Comparison of ENCODE assay signal across 18 cellular contexts in genomic region chr19:35693422-35693821, GRCh38. TPM values are rescaled to one million over a fixed set of nuclear protein-coding genes. Genes with fewer than 3 reads are reported as not detected.
DNase-seq lines count a peak whose midpoint lies in the region; ATAC-seq, FAIRE-seq and TF ChIP-seq lines count a peak whose summit lies in the region.
"Had no signal": no experiment of that assay in that cellular context is flagged by ENCODE, and none has a peak within 500 bp of the region (broad histone marks: within the 10 kb centered on the region; RNA-seq: fewer than 3 reads in every experiment).

No MANE protein-coding gene starts in this region.

- SMC1A ChIA-PET in GM12878 (lab: Charles Lee; ENCODE audit: uncharacterized antibody, unreplicated experiment), result interaction anchor here (1.2 to 12.3 kb wide), 4 partner anchors 20 to 189 kb away, joined by 4 to 375 read pairs (median 6); partner anchors contain the start of gene LIN37

- H3K9me3 Mint-ChIP-seq in activated CD8-positive, alpha-beta memory T cell treated with anti-CD3 and anti-CD28 coated beads, Interleukin-2, amount 10 ng/mL, durations not matched to agents 7 days and 5 days (ENCODE audit: low read depth), result no peaks in the 10 kb centered on the region
- H3K9me3 Mint-ChIP-seq: neural crest cell had no signal

- intact Hi-C loops in GM12878 (cut with micrococcal nuclease; ENCODE audit: unreplicated experiment), result loop anchor here (1.0 to 5.0 kb wide), 3 partner anchors 47 to 238 kb away; no protein-coding TSS in a partner anchor
- intact Hi-C loops in psoas muscle (cut with DNase I), result loop anchor here (1.0 to 5.0 kb wide), 2 partner anchors 24 to 239 kb away; no protein-coding TSS in a partner anchor
- intact Hi-C loops in OCI-LY7 (cut with micrococcal nuclease; ENCODE audit: unreplicated experiment), result loop anchor here (1.0 to 5.0 kb wide), 3 partner anchors 24 to 146 kb away; partner anchors contain the start of gene TMEM147

- TF ChIP-seq CTCF in HEK293 (tag by site-specific recombination; IDR thresholded peaks at IDR 0.05) (no peak), GM12878 (IDR thresholded peaks at IDR 0.05 in 2 of 3, conservative IDR thresholded peaks at IDR 0.05 in 1 of 3; ENCODE audit: control insufficient read depth in 2 of 3, extremely low read depth in 1 of 3, insufficient read depth in 1 of 3, low read depth in 3 of 3, low read length in 3 of 3) (no peak), psoas muscle (IDR thresholded peaks at IDR 0.05) (no peak), OCI-LY7 (conservative IDR thresholded peaks at IDR 0.05; ENCODE audit: low read length) (no peak)

- H4K20me1 ChIP-seq in GM12878 (ENCODE audit: control insufficient read depth, insufficient read depth) (no peaks in the 10 kb centered on the region), OCI-LY7 (ENCODE audit: insufficient read depth, low read length) (no peaks in the 10 kb centered on the region)

- CTCF ChIA-PET in activated CD8-positive, alpha-beta memory T cell treated with anti-CD3 and anti-CD28 coated beads, Interleukin-2, amount 10 ng/mL, durations not matched to agents 7 days and 5 days (lab: Charles Lee), result interaction anchor here (0.7 to 12.3 kb wide), 12 partner anchors 9 to 238 kb away, joined by 3 to 254 read pairs (median 6); partner anchors contain the start of genes LIN37, PSENEN and U2AF1L4
- CTCF ChIA-PET in HEK293 (lab: Yijun Ruan, JAX) (interaction anchor here (0.7 to 10.4 kb wide), 37 partner anchors 9 to 980 kb away, joined by 3 to 119 read pairs (median 5); partner anchors contain the start of genes LIN37, PSENEN, U2AF1L4 and ZBTB32), GM12878 (lab: Yijun Ruan, JAX) (interaction anchor here (0.9 to 7.8 kb wide), 14 partner anchors 8 to 218 kb away, joined by 3 to 271 read pairs (median 6); partner anchors contain the start of genes IGFLR1, PRODH2, PSENEN and U2AF1L4), OCI-LY7 (lab: Charles Lee; ENCODE audit: unreplicated experiment) (no interaction called here)

- peaks cover 4% of the 10 kb centered on the region for H3K27me3 Mint-ChIP-seq in activated CD8-positive, alpha-beta memory T cell treated with anti-CD3 and anti-CD28 coated beads, Interleukin-2, amount 10 ng/mL, durations not matched to agents 7 days and 5 days

- H3K36me3 ChIP-seq in HEK293 (ENCODE audit: control insufficient read depth in 2 of 2, insufficient read depth in 1 of 2, low read length in 2 of 2), result no peaks in the 10 kb centered on the region; a peak in 1 of 3 replicates
- H3K36me3 ChIP-seq in GM12878 (ENCODE audit: control insufficient read depth in 2 of 2, insufficient read depth in 2 of 2, low read length in 1 of 2), result no peaks in the 10 kb centered on the region
- H3K36me3 ChIP-seq in psoas muscle (ENCODE audit: insufficient read depth in 1 of 2, low read depth in 1 of 2), result no peaks in the 10 kb centered on the region
- no peaks in the 10 kb centered on the region for H3K36me3 ChIP-seq in MG63
- H3K36me3 ChIP-seq in OCI-LY7 (ENCODE audit: insufficient read depth, low read length), result no peaks in the 10 kb centered on the region
- H3K36me3 ChIP-seq: esophagus muscularis mucosa, stomach, upper lobe of right lung had no signal

- H3K27me3 ChIP-seq in GM12878 (replicated peaks in 1 of 2; ENCODE audit: control insufficient read depth in 2 of 2, insufficient read depth in 2 of 2, low read length in 1 of 2), result no peaks in the 10 kb centered on the region
- peaks cover 0 to 4% (median 0%) of the 10 kb centered on the region in 3 donors for H3K27me3 ChIP-seq in psoas muscle (ENCODE audit: insufficient read depth in 3 of 3, low read length in 2 of 3)
- no peaks in the 10 kb centered on the region; the same call in 1 of the 2 replicates for H3K27me3 ChIP-seq in MG63
- H3K27me3 ChIP-seq: upper lobe of right lung had no signal

- H3K27ac Mint-ChIP-seq in activated CD8-positive, alpha-beta memory T cell treated with anti-CD3 and anti-CD28 coated beads, Interleukin-2, amount 10 ng/mL, durations not matched to agents 7 days and 5 days, result no peak overlapping the region

- TF ChIP-seq EP300 in GM12878 (IDR thresholded peaks at IDR 0.05; ENCODE audit: borderline replicate concordance in 1 of 2, control insufficient read depth in 1 of 2, low read depth in 2 of 2, low read length in 2 of 2), result no peak

- H3K4me2 ChIP-seq in GM12878 (ENCODE audit: control insufficient read depth, insufficient read depth) (no peak overlapping the region), OCI-LY7 (ENCODE audit: low read length) (no peak overlapping the region)

- BruUV-seq in GM12878 (replicated peaks; lab: Mats Ljungman, UMichigan) (no TSS peak), OCI-LY7 (replicated peaks; lab: Mats Ljungman, UMichigan) (no TSS peak)

- no peak overlapping the region for H3K9ac ChIP-seq in GM12878 (ENCODE audit: control insufficient read depth, insufficient read depth, low read length)

- POLR2A ChIA-PET in HEK293 (lab: Yijun Ruan, JAX) (interaction anchor here (1.2 to 2.0 kb wide), 3 partner anchors 9 to 49 kb away, joined by 5 to 6 read pairs (median 5); partner anchors contain the start of gene COX6B1), GM12878 (lab: Charles Lee) (interaction anchor here (0.6 to 11.9 kb wide), 4 partner anchors 9 to 82 kb away, joined by 3 to 516 read pairs (median 4); no protein-coding TSS in a partner anchor), OCI-LY7 (lab: Charles Lee) (no interaction called here)

- peak; percentile 8 for ATAC-seq in activated CD8-positive, alpha-beta memory T cell treated with anti-CD3 and anti-CD28 coated beads, Interleukin-2, amount 10 ng/mL, durations not matched to agents 7 days and 5 days
- ATAC-seq in GM12878 (no peak), psoas muscle (peak in 3 of 4 donors; percentile 3 to 39 (median 38))

- H2AFZ ChIP-seq in GM12878 (ENCODE audit: control insufficient read depth, low read depth, low read length) (no peak overlapping the region), OCI-LY7 (ENCODE audit: low read length) (no peak overlapping the region)

- no peaks in the 10 kb centered on the region for H3K4me1 ChIP-seq in HEK293 (ENCODE audit: control insufficient read depth, insufficient read depth, low read length)
- H3K4me1 ChIP-seq in GM12878 (ENCODE audit: control insufficient read depth, insufficient read depth, low read length), result peaks cover 18% of the 10 kb centered on the region
- H3K4me1 ChIP-seq in psoas muscle, result no peaks in the 10 kb centered on the region
- no peaks in the 10 kb centered on the region for H3K4me1 ChIP-seq in OCI-LY7 (ENCODE audit: insufficient read depth, low read length, poor library complexity, severe bottlenecking)
- H3K4me1 ChIP-seq: esophagus muscularis mucosa, stomach, upper lobe of right lung had no signal

- TF ChIP-seq RAD21 in GM12878 (IDR thresholded peaks at IDR 0.05; ENCODE audit: insufficient read depth, low read depth, low read length), result no peak

- TF ChIP-seq POLR2A in GM12878 (IDR thresholded peaks at IDR 0.05; ENCODE audit: low read depth, low read length), result no peak

- H3K4me3 ChIP-seq in HEK293 (ENCODE audit: low read depth, low read length) (no peak overlapping the region), GM12878 (no peak overlapping the region), psoas muscle (no peak overlapping the region), MG63 (no peak overlapping the region), OCI-LY7 (ENCODE audit: low read depth, low read length, poor library complexity, severe bottlenecking) (no peak overlapping the region)
- H3K4me3 ChIP-seq: esophagus muscularis mucosa, stomach, upper lobe of right lung had no signal

- no peak for FAIRE-seq in GM12878 (lab: Jason Lieb, UNC)
- FAIRE-seq: bronchial epithelial cell had no signal

- no peaks in the 10 kb centered on the region for H3K36me3 Mint-ChIP-seq in activated CD8-positive, alpha-beta memory T cell treated with anti-CD3 and anti-CD28 coated beads, Interleukin-2, amount 10 ng/mL, durations not matched to agents 7 days and 5 days
- H3K36me3 Mint-ChIP-seq: CD14-positive monocyte had no signal

- in situ Hi-C loops in GM12878 (cut with MboI), result no loop called here

- H3K4me3 Mint-ChIP-seq in activated CD8-positive, alpha-beta memory T cell treated with anti-CD3 and anti-CD28 coated beads, Interleukin-2, amount 10 ng/mL, durations not matched to agents 7 days and 5 days, result no peak overlapping the region
- H3K4me3 Mint-ChIP-seq: CD14-positive monocyte, neural crest cell had no signal

- DNase-seq in activated CD8-positive, alpha-beta memory T cell treated with anti-CD3 and anti-CD28 coated beads, Interleukin-2, amount 10 ng/mL, durations not matched to agents 7 days and 5 days, result no peak
- DNase-seq in activated CD8-positive, alpha-beta memory T cell treated with anti-CD3 and anti-CD28 coated beads for 24 hours, result no peak
- DNase-seq in GM12878 (ENCODE audit: low read depth, low spot score) (no peak), psoas muscle (no peak), MG63 (no peak), GOT3 (lab: John Stamatoyannopoulos, UW) (no peak), OCI-LY7 (ENCODE audit: low spot score) (no peak)

- H3K79me2 ChIP-seq in GM12878 (ENCODE audit: control insufficient read depth, insufficient read depth, low read length), result no peaks in the 10 kb centered on the region
- H3K79me2 ChIP-seq in OCI-LY7 (ENCODE audit: insufficient read depth, low read depth, low read length), result no peaks in the 10 kb centered on the region

- RAD21 ChIA-PET in GM12878 (lab: Charles Lee; ENCODE audit: unreplicated experiment), result interaction anchor here (1.0 to 2.2 kb wide), 5 partner anchors 18 to 238 kb away, joined by 3 to 13 read pairs (median 6); partner anchors contain the start of gene LIN37

- H3K9me2 ChIP-seq in OCI-LY7 (ENCODE audit: insufficient read depth, low read length), result no peaks in the 10 kb centered on the region

- H3K4me1 Mint-ChIP-seq in activated CD8-positive, alpha-beta memory T cell treated with anti-CD3 and anti-CD28 coated beads, Interleukin-2, amount 10 ng/mL, durations not matched to agents 7 days and 5 days, result peaks cover 13% of the 10 kb centered on the region
- H3K4me1 Mint-ChIP-seq: CD14-positive monocyte had no signal

- WGBS in GM12878 (ENCODE audit: insufficient coverage, insufficient replicate concordance, low lambda C conversion rate, missing lambda C conversion rate), result 7% methylated on average over 8 of the region's 8 CpGs
- WGBS in psoas muscle, 3 donors, result 10 to 13% (median 11%) methylated on average over 8 of the region's 8 CpGs

- no peaks in the 10 kb centered on the region; the same call in 1 of the 2 replicates for H3K9me3 ChIP-seq in HEK293 (ENCODE audit: control insufficient read depth, insufficient read depth, low read depth, low read length)
- no peaks in the 10 kb centered on the region; the same call in 2 of the 3 replicates for H3K9me3 ChIP-seq in GM12878 (replicated peaks; ENCODE audit: control insufficient read depth, insufficient read depth, low read length)
- no peaks in the 10 kb centered on the region for H3K9me3 ChIP-seq in psoas muscle
- H3K9me3 ChIP-seq in MG63, result no peaks in the 10 kb centered on the region
- H3K9me3 ChIP-seq in OCI-LY7 (ENCODE audit: low read length), result no peaks in the 10 kb centered on the region
- H3K9me3 ChIP-seq: esophagus muscularis mucosa, stomach, upper lobe of right lung had no signal

- no peak overlapping the region for H3K27ac ChIP-seq in HEK293 (ENCODE audit: extremely low read depth, low read depth, low read length)
- H3K27ac ChIP-seq in GM12878 (ENCODE audit: control insufficient read depth, insufficient read depth), result no peak overlapping the region
- no peak overlapping the region for H3K27ac ChIP-seq in psoas muscle
- no peak overlapping the region for H3K27ac ChIP-seq in OCI-LY7 (ENCODE audit: low read depth, low read length, poor library complexity, severe bottlenecking)
- H3K27ac ChIP-seq: esophagus muscularis mucosa, stomach, upper lobe of right lung had no signal

RNA-seq across cellular contexts. Expression of gene ZBTB32, which starts 10.9 kb away (rescaled TPM):
- total RNA-seq in activated CD8-positive, alpha-beta memory T cell treated with anti-CD3 and anti-CD28 coated beads, Interleukin-2, amount 10 ng/mL, durations not matched to agents 7 days and 5 days, result 100 to 1,000 TPM; 133 to 185 TPM
- total RNA-seq in GM12878 (2013; cell fraction: nucleolus; rRNA removed), result 41.3 and 46.9 TPM in 2 replicates
- total RNA-seq in GM12878 (2014; rRNA removed) (11.0 and 13.9 TPM in 2 replicates), GM12878 (2014; rRNA removed; fragmentation: Illumina TruSeq; extraction: Trizol) (11.0 and 11.4 TPM in 2 replicates), GM12878 (2021) (45.6 and 46.7 TPM in 2 replicates), psoas muscle (not detected), OCI-LY7 (2022) (not detected in 2 replicates)
- polyA plus RNA-seq in GM12878 (2011; ENCODE audit: low read depth), result 7.2 TPM
- polyA plus RNA-seq in GM12878 (2011; rRNA removed) (10.2 and 18.2 TPM in 2 replicates), GM12878 (2014; fragmentation: Illumina TruSeq; extraction: Trizol) (6.2 and 13.2 TPM in 2 replicates), GM12878 (2014; fragmentation: Nextera tagmentation; extraction: Ambion mirVana) (1 to 10 TPM; 1.0 to 3.6 TPM), GM12878 (2014; rRNA removed) (34.7 and 36.7 TPM in 2 replicates), GM12878 (2016; fragmentation: Nextera tagmentation; extraction: Ambion mirVana) (10 to 100 TPM; 32.4 to 36.4 TPM), psoas muscle (under 1 TPM in 2 of 3 donors, not detected in 1; 0.08 to 0.10 TPM)
- 15.1 and 26.3 TPM in 2 replicates for polyA plus RNA-seq in GM12878 (2011; cell fraction: cytosol; rRNA removed)
- polyA plus RNA-seq in GM12878 (2011; cell fraction: nucleus; rRNA removed), result 78.5 and 107 TPM in 2 replicates
- polyA plus RNA-seq in GM12878 (2012), result 22.0 and 36.4 TPM in 2 replicates
- polyA minus RNA-seq in GM12878 (2011; rRNA and poly(A)+ RNA removed), result 6.7 and 12.7 TPM in 2 replicates
- polyA minus RNA-seq in GM12878 (2011; cell fraction: cytosol; rRNA and poly(A)+ RNA removed), result 8.8 and 10.2 TPM in 2 replicates
- polyA minus RNA-seq in GM12878 (2011; cell fraction: nucleus; rRNA and poly(A)+ RNA removed), result 17.0 and 21.9 TPM in 2 replicates
- total RNA-seq in MG63 (2014; rRNA removed; shearing (Covaris generic); ENCODE audit: low replicate concordance), result not detected in 2 replicates
- total RNA-seq in OCI-LY7 (2014; rRNA removed; shearing (Covaris generic)), result not detected in 2 replicates
- total RNA-seq: A172, bronchial epithelial cell, esophagus muscularis mucosa, glomerular endothelial cell, IMR-90, neural crest cell, SK-MEL-5 had no signal
- polyA plus RNA-seq: CD14-positive monocyte, IMR-90 had no signal

RNA-seq across cellular contexts. Expression of gene KMT2B, which starts 24.4 kb away (rescaled TPM):
- total RNA-seq in activated CD8-positive, alpha-beta memory T cell treated with anti-CD3 and anti-CD28 coated beads, Interleukin-2, amount 10 ng/mL, durations not matched to agents 7 days and 5 days, result 10 to 100 TPM; 70.2 to 79.8 TPM
- total RNA-seq in GM12878 (2013; cell fraction: nucleolus; rRNA removed), result 27.0 and 31.3 TPM in 2 replicates
- total RNA-seq in GM12878 (2014; rRNA removed) (5.3 and 7.8 TPM in 2 replicates), GM12878 (2014; rRNA removed; fragmentation: Illumina TruSeq; extraction: Trizol) (3.8 and 3.9 TPM in 2 replicates), GM12878 (2021) (35.3 and 35.6 TPM in 2 replicates), psoas muscle (10 to 100 TPM; 18.0 to 29.0 (median 23.4) TPM), OCI-LY7 (2022) (56.2 and 57.2 TPM in 2 replicates)
- 15.0 TPM for polyA plus RNA-seq in GM12878 (2011; ENCODE audit: low read depth)
- polyA plus RNA-seq in GM12878 (2011; rRNA removed) (6.8 and 14.9 TPM in 2 replicates), GM12878 (2014; fragmentation: Illumina TruSeq; extraction: Trizol) (7.6 and 14.7 TPM in 2 replicates), GM12878 (2014; fragmentation: Nextera tagmentation; extraction: Ambion mirVana) (under 1 TPM; 0.71 to 0.91 TPM), GM12878 (2014; rRNA removed) (21.9 and 23.0 TPM in 2 replicates), GM12878 (2016; fragmentation: Nextera tagmentation; extraction: Ambion mirVana) (1 to 10 TPM; 4.0 to 4.1 TPM), psoas muscle (10 to 100 TPM; 13.4 to 20.0 (median 19.2) TPM)
- 19.6 and 23.0 TPM in 2 replicates for polyA plus RNA-seq in GM12878 (2011; cell fraction: cytosol; rRNA removed)
- polyA plus RNA-seq in GM12878 (2011; cell fraction: nucleus; rRNA removed), result 112 and 185 TPM in 2 replicates
- polyA plus RNA-seq in GM12878 (2012), result 29.0 and 37.1 TPM in 2 replicates
- 8.0 and 8.4 TPM in 2 replicates for polyA minus RNA-seq in GM12878 (2011; rRNA and poly(A)+ RNA removed)
- polyA minus RNA-seq in GM12878 (2011; cell fraction: cytosol; rRNA and poly(A)+ RNA removed), result 6.1 and 10.9 TPM in 2 replicates
- 10.0 and 17.1 TPM in 2 replicates for polyA minus RNA-seq in GM12878 (2011; cell fraction: nucleus; rRNA and poly(A)+ RNA removed)
- 2.3 and 6.0 TPM in 2 replicates for total RNA-seq in MG63 (2014; rRNA removed; shearing (Covaris generic); ENCODE audit: low replicate concordance)
- 18.0 and 25.2 TPM in 2 replicates for total RNA-seq in OCI-LY7 (2014; rRNA removed; shearing (Covaris generic))

RNA-seq across cellular contexts. Expression of gene UPK1A, which starts 27.1 kb away (rescaled TPM):
- total RNA-seq in activated CD8-positive, alpha-beta memory T cell treated with anti-CD3 and anti-CD28 coated beads, Interleukin-2, amount 10 ng/mL, durations not matched to agents 7 days and 5 days, result under 1 TPM in 1 of 2 experiments, not detected in 1; 0.30 TPM
- total RNA-seq in GM12878 (2013; cell fraction: nucleolus; rRNA removed), result not detected in 2 replicates
- total RNA-seq in GM12878 (2014; rRNA removed) (not detected in 2 replicates), GM12878 (2014; rRNA removed; fragmentation: Illumina TruSeq; extraction: Trizol) (not detected in 2 replicates), GM12878 (2021) (not detected in 2 replicates), psoas muscle (not detected), OCI-LY7 (2022) (not detected in 2 replicates)
- 0.31 TPM for polyA plus RNA-seq in GM12878 (2011; ENCODE audit: low read depth)
- polyA plus RNA-seq in GM12878 (2011; rRNA removed) (1.3 and 1.9 TPM in 2 replicates), GM12878 (2014; fragmentation: Illumina TruSeq; extraction: Trizol) (not detected in 2 replicates), GM12878 (2014; fragmentation: Nextera tagmentation; extraction: Ambion mirVana) (under 1 TPM in 1 of 2 experiments, not detected in 1; 0.26 TPM), GM12878 (2014; rRNA removed) (0.06 and 0.15 TPM in 2 replicates), GM12878 (2016; fragmentation: Nextera tagmentation; extraction: Ambion mirVana) (not detected), psoas muscle (under 1 TPM; 0.17 to 0.31 (median 0.24) TPM)
- 2.0 and 3.4 TPM in 2 replicates for polyA plus RNA-seq in GM12878 (2011; cell fraction: cytosol; rRNA removed)
- polyA plus RNA-seq in GM12878 (2011; cell fraction: nucleus; rRNA removed), result 0.79 and 1.3 TPM in 2 replicates
- polyA plus RNA-seq in GM12878 (2012), result 0.58 and 1.3 TPM in 2 replicates
- 0.73 and 1.2 TPM in 2 replicates for polyA minus RNA-seq in GM12878 (2011; rRNA and poly(A)+ RNA removed)
- polyA minus RNA-seq in GM12878 (2011; cell fraction: cytosol; rRNA and poly(A)+ RNA removed), result not detected in 2 replicates
- 0.24 and 0.38 TPM in 2 replicates for polyA minus RNA-seq in GM12878 (2011; cell fraction: nucleus; rRNA and poly(A)+ RNA removed)
- total RNA-seq in MG63 (2014; rRNA removed; shearing (Covaris generic); ENCODE audit: low replicate concordance), result not detected in 2 replicates
- total RNA-seq in OCI-LY7 (2014; rRNA removed; shearing (Covaris generic)), result not detected in 2 replicates
- total RNA-seq: A172, bronchial epithelial cell, esophagus muscularis mucosa, glomerular endothelial cell, IMR-90, neural crest cell, SK-MEL-5, stomach, upper lobe of right lung had no signal
- polyA plus RNA-seq: CD14-positive monocyte had no signal

RNA-seq across cellular contexts. Expression of gene COX6B1, which starts 45.3 kb away (rescaled TPM):
- total RNA-seq in activated CD8-positive, alpha-beta memory T cell treated with anti-CD3 and anti-CD28 coated beads, Interleukin-2, amount 10 ng/mL, durations not matched to agents 7 days and 5 days, result 100 to 1,000 TPM; 394 to 417 TPM
- total RNA-seq in GM12878 (2013; cell fraction: nucleolus; rRNA removed), result 26.2 and 31.4 TPM in 2 replicates
- 813 and 819 TPM in 2 replicates for total RNA-seq in GM12878 (2014; rRNA removed)
- 691 and 694 TPM in 2 replicates for total RNA-seq in GM12878 (2014; rRNA removed; fragmentation: Illumina TruSeq; extraction: Trizol)
- 500 and 540 TPM in 2 replicates for total RNA-seq in GM12878 (2021)
- polyA plus RNA-seq in GM12878 (2011; ENCODE audit: low read depth), result 4,084 TPM
- 503 and 834 TPM in 2 replicates for polyA plus RNA-seq in GM12878 (2011; rRNA removed)
- 1,324 and 1,457 TPM in 2 replicates for polyA plus RNA-seq in GM12878 (2011; cell fraction: cytosol; rRNA removed)
- polyA plus RNA-seq in GM12878 (2011; cell fraction: nucleus; rRNA removed), result 484 and 641 TPM in 2 replicates
- polyA plus RNA-seq in GM12878 (2012), result 618 and 662 TPM in 2 replicates
- 764 and 890 TPM in 2 replicates for polyA plus RNA-seq in GM12878 (2014; fragmentation: Illumina TruSeq; extraction: Trizol)
- polyA plus RNA-seq in GM12878 (2014; fragmentation: Nextera tagmentation; extraction: Ambion mirVana), result 1,000 to 10,000 TPM; 1,597 to 1,700 TPM
- polyA plus RNA-seq in GM12878 (2014; rRNA removed), result 822 and 846 TPM in 2 replicates
- 100 to 1,000 TPM; 912 to 984 TPM for polyA plus RNA-seq in GM12878 (2016; fragmentation: Nextera tagmentation; extraction: Ambion mirVana)
- 735 and 1,037 TPM in 2 replicates for polyA minus RNA-seq in GM12878 (2011; rRNA and poly(A)+ RNA removed)
- 165 and 167 TPM in 2 replicates for polyA minus RNA-seq in GM12878 (2011; cell fraction: cytosol; rRNA and poly(A)+ RNA removed)
- polyA minus RNA-seq in GM12878 (2011; cell fraction: nucleus; rRNA and poly(A)+ RNA removed), result 91.8 and 103 TPM in 2 replicates
- 100 to 1,000 TPM; 631 to 878 (median 757) TPM for total RNA-seq in psoas muscle
- 1,000 to 10,000 TPM in 2 of 3 donors, 100 to 1,000 TPM in 1; 912 to 1,724 (median 1,459) TPM for polyA plus RNA-seq in psoas muscle
- total RNA-seq in MG63 (2014; rRNA removed; shearing (Covaris generic); ENCODE audit: low replicate concordance), result 377 and 417 TPM in 2 replicates
- 404 and 536 TPM in 2 replicates for total RNA-seq in OCI-LY7 (2014; rRNA removed; shearing (Covaris generic))
- 373 and 395 TPM in 2 replicates for total RNA-seq in OCI-LY7 (2022)

RNA-seq across cellular contexts. Expression of gene IGFLR1, which starts 48.8 kb away (rescaled TPM):
- 100 to 1,000 TPM in 1 of 2 experiments, 10 to 100 TPM in 1; 51.7 to 117 TPM for total RNA-seq in activated CD8-positive, alpha-beta memory T cell treated with anti-CD3 and anti-CD28 coated beads, Interleukin-2, amount 10 ng/mL, durations not matched to agents 7 days and 5 days
- 16.2 and 19.9 TPM in 2 replicates for total RNA-seq in GM12878 (2013; cell fraction: nucleolus; rRNA removed)
- total RNA-seq in GM12878 (2014; rRNA removed) (27.2 and 28.7 TPM in 2 replicates), GM12878 (2014; rRNA removed; fragmentation: Illumina TruSeq; extraction: Trizol) (8.3 and 9.1 TPM in 2 replicates), GM12878 (2021) (35.3 and 41.7 TPM in 2 replicates), psoas muscle (10 to 100 TPM in 1 of 4 donors, 1 to 10 TPM in 3; 2.0 to 12.4 (median 2.4) TPM), OCI-LY7 (2022) (18.3 and 21.5 TPM in 2 replicates)
- 11.1 TPM for polyA plus RNA-seq in GM12878 (2011; ENCODE audit: low read depth)
- polyA plus RNA-seq in GM12878 (2011; rRNA removed) (10.1 and 22.4 TPM in 2 replicates), GM12878 (2014; fragmentation: Illumina TruSeq; extraction: Trizol) (5.9 and 8.7 TPM in 2 replicates), GM12878 (2014; fragmentation: Nextera tagmentation; extraction: Ambion mirVana) (10 to 100 TPM in 1 of 2 experiments, 1 to 10 TPM in 1; 2.5 to 11.9 TPM), GM12878 (2014; rRNA removed) (39.9 and 47.9 TPM in 2 replicates), GM12878 (2016; fragmentation: Nextera tagmentation; extraction: Ambion mirVana) (10 to 100 TPM; 36.4 to 36.8 TPM), psoas muscle (10 to 100 TPM in 1 of 3 donors, 1 to 10 TPM in 2; 5.8 to 11.9 (median 9.9) TPM)
- 46.7 and 55.5 TPM in 2 replicates for polyA plus RNA-seq in GM12878 (2011; cell fraction: cytosol; rRNA removed)
- 75.6 and 89.2 TPM in 2 replicates for polyA plus RNA-seq in GM12878 (2011; cell fraction: nucleus; rRNA removed)
- polyA plus RNA-seq in GM12878 (2012), result 30.0 and 41.7 TPM in 2 replicates
- polyA minus RNA-seq in GM12878 (2011; rRNA and poly(A)+ RNA removed), result 7.2 and 17.9 TPM in 2 replicates
- polyA minus RNA-seq in GM12878 (2011; cell fraction: cytosol; rRNA and poly(A)+ RNA removed), result 9.4 and 12.4 TPM in 2 replicates
- 11.1 and 12.0 TPM in 2 replicates for polyA minus RNA-seq in GM12878 (2011; cell fraction: nucleus; rRNA and poly(A)+ RNA removed)
- 0.27 and 2.4 TPM in 2 replicates for total RNA-seq in MG63 (2014; rRNA removed; shearing (Covaris generic); ENCODE audit: low replicate concordance)
- 8.5 and 11.4 TPM in 2 replicates for total RNA-seq in OCI-LY7 (2014; rRNA removed; shearing (Covaris generic))

Comparison
In these comparisons a context has a peak if more than half of its experiments do, and no peak if none do; other contexts are left out.
1. RNA of gene ZBTB32, which starts 10.9 kb away (total RNA-seq): 133 to 185 TPM in activated CD8-positive, alpha-beta memory T cell treated with anti-CD3 and anti-CD28 coated beads, Interleukin-2, amount 10 ng/mL, durations not matched to agents 7 days and 5 days and 11.0 to 46.9 TPM in GM12878; not detected in psoas muscle, not detected in MG63 and not detected in OCI-LY7; every median in the first group is over 10 times any median in the second.